ENCODE assay signal across 1 cellular context in the genomic region with DNA sequence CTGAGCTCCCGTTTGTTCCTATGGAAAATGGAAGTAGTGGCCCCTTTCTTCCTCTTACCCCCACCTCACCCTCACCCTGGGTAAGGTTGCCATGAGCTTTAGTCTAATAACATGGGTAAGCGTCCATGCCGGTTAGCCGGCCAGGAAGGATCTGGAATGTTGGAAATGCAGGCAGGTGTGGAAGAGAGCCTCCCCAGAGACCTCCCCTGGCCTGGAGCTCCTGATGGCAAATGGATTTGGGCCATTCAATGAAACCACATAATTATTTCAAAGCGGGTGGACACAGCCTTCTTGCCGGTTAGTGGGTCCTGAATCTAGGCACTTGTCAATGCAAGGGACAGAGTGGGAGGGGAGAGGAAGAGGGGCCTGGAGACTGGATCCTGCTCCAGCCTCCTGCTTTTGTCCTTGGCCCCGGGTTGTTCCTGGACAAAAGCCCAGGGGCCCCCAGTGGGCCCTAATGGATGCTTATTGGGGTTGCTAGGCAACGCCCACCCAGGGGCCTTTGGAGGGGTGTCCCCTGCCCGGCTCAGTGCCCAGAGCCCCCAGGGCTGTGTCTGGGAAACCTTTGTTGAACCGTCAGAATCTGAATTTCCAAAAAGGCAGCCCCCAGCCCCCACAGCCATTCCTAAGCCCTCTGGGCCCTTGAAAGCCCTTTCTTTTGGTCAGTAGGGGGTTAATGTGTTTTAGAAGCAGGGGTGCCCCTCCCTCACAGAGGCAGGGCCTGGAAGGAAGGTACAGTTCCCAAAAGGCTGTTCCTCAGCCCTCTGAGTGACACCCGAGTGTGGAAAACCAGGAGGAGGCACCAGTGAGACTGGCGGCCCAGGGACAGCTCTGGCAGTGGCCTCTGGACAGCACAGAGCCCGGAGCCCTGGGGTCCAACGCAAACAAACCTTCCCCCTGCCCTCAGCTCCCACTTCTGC.
TF ChIP-seq lines count a peak whose summit lies in the region.

No MANE protein-coding gene starts in this region.

TF ChIP-seq in H1, 55 proteins besides CTCF, POLR2A, EP300 and RAD21 (continues in another document):
- TF ChIP-seq RXRA (IDR thresholded peaks at IDR 0.05; ENCODE audit: insufficient read depth, low read depth, low read length) (0 out of 2 replicates have a peak, but pooled peaks have one; percentile 67), POLR2AphosphoS5 (IDR thresholded peaks at IDR 0.05; ENCODE audit: low read depth, low read length) (no peak), TEAD4 (IDR thresholded peaks at IDR 0.05; ENCODE audit: low read depth, low read length) (peak; percentile 69; the same call in 1 of the 2 replicates), CHD2 (IDR thresholded peaks at IDR 0.05; ENCODE audit: low read length) (peak; percentile 32; the same call in 1 of the 2 replicates), ZNF274 (IDR thresholded peaks at IDR 0.05; ENCODE audit: borderline replicate concordance, extremely low read depth, low read length) (no peak), RFX5 (IDR thresholded peaks at IDR 0.05; ENCODE audit: borderline replicate concordance, low read depth, low read length) (no peak), YY1 (IDR thresholded peaks at IDR 0.05; ENCODE audit: low read depth, low read length) (peak; percentile 77; the same call in 1 of the 2 replicates), KDM1A (IDR thresholded peaks at IDR 0.05; ENCODE audit: borderline replicate concordance, low read length) (no peak), HDAC6 (IDR thresholded peaks at IDR 0.05; ENCODE audit: low read depth, low read length) (no peak), SP1 (IDR thresholded peaks at IDR 0.05; ENCODE audit: low read depth, low read length) (peak; percentile 80), POU5F1 (IDR thresholded peaks at IDR 0.05; ENCODE audit: low read depth, low read length) (peak; percentile 31; the same call in 1 of the 2 replicates), TAF1 (IDR thresholded peaks at IDR 0.05; ENCODE audit: low read depth, low read length) (peak; percentile 48; the same call in 1 of the 2 replicates), SP4 (IDR thresholded peaks at IDR 0.05; ENCODE audit: low read length) (no peak), CBX5 (IDR thresholded peaks at IDR 0.05; ENCODE audit: low read depth, low read length) (no peak), KDM5A (IDR thresholded peaks at IDR 0.05; ENCODE audit: low read length) (no peak), CHD1 (IDR thresholded peaks at IDR 0.05; ENCODE audit: low read depth, low read length) (no peak), BACH1 (IDR thresholded peaks at IDR 0.05; ENCODE audit: low read length) (no peak), SAP30 (IDR thresholded peaks at IDR 0.05; ENCODE audit: insufficient read depth, insufficient replicate concordance, low read length) (no peak), SRF (IDR thresholded peaks at IDR 0.05; ENCODE audit: low read depth, low read length) (no peak), GTF2F1 (IDR thresholded peaks at IDR 0.05; ENCODE audit: borderline replicate concordance, low read depth, low read length) (no peak), SIN3A (conservative IDR thresholded peaks at IDR 0.05 in 1 of 2, IDR thresholded peaks at IDR 0.05 in 1 of 2; ENCODE audit: low read depth in 1 of 2, low read length in 2 of 2) (peak; percentile 36 to 91; a peak in 2 of 4 replicates), EZH2 (IDR thresholded peaks at IDR 0.05; ENCODE audit: low read depth, low read length, severe bottlenecking) (peak; percentile 32), SP2 (IDR thresholded peaks at IDR 0.05; ENCODE audit: low read length) (no peak), SUZ12 (IDR thresholded peaks at IDR 0.05; ENCODE audit: low read length) (no peak), SIX5 (IDR thresholded peaks at IDR 0.05; ENCODE audit: low read depth, low read length) (no peak), CEBPB (IDR thresholded peaks at IDR 0.05; ENCODE audit: low read depth, low read length) (no peak), NANOG (IDR thresholded peaks at IDR 0.05; ENCODE audit: insufficient read depth, low read depth, low read length, poor library complexity, severe bottlenecking) (peak; percentile 98), FOSL1 (IDR thresholded peaks at IDR 0.05; ENCODE audit: insufficient read depth, low read depth, low read length) (no peak), RNF2 (IDR thresholded peaks at IDR 0.05; ENCODE audit: borderline replicate concordance, low read depth, low read length, missing control alignments, poor library complexity, severe bottlenecking) (no peak), NRF1 (IDR thresholded peaks at IDR 0.05; ENCODE audit: low read depth, low read length) (no peak), HDAC2 (IDR thresholded peaks at IDR 0.05; ENCODE audit: borderline replicate concordance in 1 of 2, low read depth in 2 of 2, low read length in 2 of 2) (peak in 1 of 2 experiments; percentile 90; a peak in 1 of 4 replicates), EGR1 (IDR thresholded peaks at IDR 0.05; ENCODE audit: borderline replicate concordance, low read depth, low read length) (peak; percentile 58), BCL11A (IDR thresholded peaks at IDR 0.05; ENCODE audit: low read depth in 2 of 2, low read length in 2 of 2) (peak; percentile 27 to 62), CREB1 (IDR thresholded peaks at IDR 0.05) (peak; percentile 68; the same call in 1 of the 2 replicates), JUN (IDR thresholded peaks at IDR 0.05; ENCODE audit: low read depth, low read length) (no peak), TAF7 (optimal IDR thresholded peaks at IDR 0.05; ENCODE audit: borderline replicate concordance, low read depth, low read length) (peak; percentile 56), JUND (IDR thresholded peaks at IDR 0.05; ENCODE audit: low read length) (peak; percentile 5; the same call in 1 of the 2 replicates), TBP (IDR thresholded peaks at IDR 0.05; ENCODE audit: low read depth, low read length) (peak; percentile 36; the same call in 1 of the 2 replicates), CTBP2 (IDR thresholded peaks at IDR 0.05; ENCODE audit: borderline replicate concordance, insufficient read depth, insufficient read length, low read length) (peak; percentile 98), GABPA (IDR thresholded peaks at IDR 0.05; ENCODE audit: borderline replicate concordance, insufficient read depth, low read length) (peak; percentile 52; the same call in 1 of the 2 replicates), PHF8 (conservative IDR thresholded peaks at IDR 0.05; ENCODE audit: low read depth, low read length) (no peak), RBBP5 (IDR thresholded peaks at IDR 0.05; ENCODE audit: borderline replicate concordance, low read depth, low read length) (peak; percentile 47; the same call in 1 of the 2 replicates), BRCA1 (IDR thresholded peaks at IDR 0.05; ENCODE audit: low read depth, low read length) (no peak), CBX8 (IDR thresholded peaks at IDR 0.05; ENCODE audit: borderline replicate concordance, low read depth, low read length) (no peak), ASH2L (IDR thresholded peaks at IDR 0.05; ENCODE audit: low read length) (peak; percentile 27), TCF12 (IDR thresholded peaks at IDR 0.05; ENCODE audit: low read depth, low read length) (peak; percentile 83; the same call in 1 of the 2 replicates)
- TF ChIP-seq, protein P1, sequence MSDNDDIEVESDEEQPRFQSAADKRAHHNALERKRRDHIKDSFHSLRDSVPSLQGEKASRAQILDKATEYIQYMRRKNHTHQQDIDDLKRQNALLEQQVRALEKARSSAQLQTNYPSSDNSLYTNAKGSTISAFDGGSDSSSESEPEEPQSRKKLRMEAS (IDR thresholded peaks at IDR 0.05), result no peak; the same call in 1 of the 2 replicates
- TF ChIP-seq, protein P2, sequence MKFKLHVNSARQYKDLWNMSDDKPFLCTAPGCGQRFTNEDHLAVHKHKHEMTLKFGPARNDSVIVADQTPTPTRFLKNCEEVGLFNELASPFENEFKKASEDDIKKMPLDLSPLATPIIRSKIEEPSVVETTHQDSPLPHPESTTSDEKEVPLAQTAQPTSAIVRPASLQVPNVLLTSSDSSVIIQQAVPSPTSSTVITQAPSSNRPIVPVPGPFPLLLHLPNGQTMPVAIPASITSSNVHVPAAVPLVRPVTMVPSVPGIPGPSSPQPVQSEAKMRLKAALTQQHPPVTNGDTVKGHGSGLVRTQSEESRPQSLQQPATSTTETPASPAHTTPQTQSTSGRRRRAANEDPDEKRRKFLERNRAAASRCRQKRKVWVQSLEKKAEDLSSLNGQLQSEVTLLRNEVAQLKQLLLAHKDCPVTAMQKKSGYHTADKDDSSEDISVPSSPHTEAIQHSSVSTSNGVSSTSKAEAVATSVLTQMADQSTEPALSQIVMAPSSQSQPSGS (IDR thresholded peaks at IDR 0.05; ENCODE audit: low read length), result peak; percentile 88
- TF ChIP-seq, protein P3, sequence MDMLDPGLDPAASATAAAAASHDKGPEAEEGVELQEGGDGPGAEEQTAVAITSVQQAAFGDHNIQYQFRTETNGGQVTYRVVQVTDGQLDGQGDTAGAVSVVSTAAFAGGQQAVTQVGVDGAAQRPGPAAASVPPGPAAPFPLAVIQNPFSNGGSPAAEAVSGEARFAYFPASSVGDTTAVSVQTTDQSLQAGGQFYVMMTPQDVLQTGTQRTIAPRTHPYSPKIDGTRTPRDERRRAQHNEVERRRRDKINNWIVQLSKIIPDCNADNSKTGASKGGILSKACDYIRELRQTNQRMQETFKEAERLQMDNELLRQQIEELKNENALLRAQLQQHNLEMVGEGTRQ (IDR thresholded peaks at IDR 0.05; ENCODE audit: low read length), result no peak
- TF ChIP-seq, protein P4, sequence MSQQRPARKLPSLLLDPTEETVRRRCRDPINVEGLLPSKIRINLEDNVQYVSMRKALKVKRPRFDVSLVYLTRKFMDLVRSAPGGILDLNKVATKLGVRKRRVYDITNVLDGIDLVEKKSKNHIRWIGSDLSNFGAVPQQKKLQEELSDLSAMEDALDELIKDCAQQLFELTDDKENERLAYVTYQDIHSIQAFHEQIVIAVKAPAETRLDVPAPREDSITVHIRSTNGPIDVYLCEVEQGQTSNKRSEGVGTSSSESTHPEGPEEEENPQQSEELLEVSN (IDR thresholded peaks at IDR 0.05), result no peak
- TF ChIP-seq, protein P5, sequence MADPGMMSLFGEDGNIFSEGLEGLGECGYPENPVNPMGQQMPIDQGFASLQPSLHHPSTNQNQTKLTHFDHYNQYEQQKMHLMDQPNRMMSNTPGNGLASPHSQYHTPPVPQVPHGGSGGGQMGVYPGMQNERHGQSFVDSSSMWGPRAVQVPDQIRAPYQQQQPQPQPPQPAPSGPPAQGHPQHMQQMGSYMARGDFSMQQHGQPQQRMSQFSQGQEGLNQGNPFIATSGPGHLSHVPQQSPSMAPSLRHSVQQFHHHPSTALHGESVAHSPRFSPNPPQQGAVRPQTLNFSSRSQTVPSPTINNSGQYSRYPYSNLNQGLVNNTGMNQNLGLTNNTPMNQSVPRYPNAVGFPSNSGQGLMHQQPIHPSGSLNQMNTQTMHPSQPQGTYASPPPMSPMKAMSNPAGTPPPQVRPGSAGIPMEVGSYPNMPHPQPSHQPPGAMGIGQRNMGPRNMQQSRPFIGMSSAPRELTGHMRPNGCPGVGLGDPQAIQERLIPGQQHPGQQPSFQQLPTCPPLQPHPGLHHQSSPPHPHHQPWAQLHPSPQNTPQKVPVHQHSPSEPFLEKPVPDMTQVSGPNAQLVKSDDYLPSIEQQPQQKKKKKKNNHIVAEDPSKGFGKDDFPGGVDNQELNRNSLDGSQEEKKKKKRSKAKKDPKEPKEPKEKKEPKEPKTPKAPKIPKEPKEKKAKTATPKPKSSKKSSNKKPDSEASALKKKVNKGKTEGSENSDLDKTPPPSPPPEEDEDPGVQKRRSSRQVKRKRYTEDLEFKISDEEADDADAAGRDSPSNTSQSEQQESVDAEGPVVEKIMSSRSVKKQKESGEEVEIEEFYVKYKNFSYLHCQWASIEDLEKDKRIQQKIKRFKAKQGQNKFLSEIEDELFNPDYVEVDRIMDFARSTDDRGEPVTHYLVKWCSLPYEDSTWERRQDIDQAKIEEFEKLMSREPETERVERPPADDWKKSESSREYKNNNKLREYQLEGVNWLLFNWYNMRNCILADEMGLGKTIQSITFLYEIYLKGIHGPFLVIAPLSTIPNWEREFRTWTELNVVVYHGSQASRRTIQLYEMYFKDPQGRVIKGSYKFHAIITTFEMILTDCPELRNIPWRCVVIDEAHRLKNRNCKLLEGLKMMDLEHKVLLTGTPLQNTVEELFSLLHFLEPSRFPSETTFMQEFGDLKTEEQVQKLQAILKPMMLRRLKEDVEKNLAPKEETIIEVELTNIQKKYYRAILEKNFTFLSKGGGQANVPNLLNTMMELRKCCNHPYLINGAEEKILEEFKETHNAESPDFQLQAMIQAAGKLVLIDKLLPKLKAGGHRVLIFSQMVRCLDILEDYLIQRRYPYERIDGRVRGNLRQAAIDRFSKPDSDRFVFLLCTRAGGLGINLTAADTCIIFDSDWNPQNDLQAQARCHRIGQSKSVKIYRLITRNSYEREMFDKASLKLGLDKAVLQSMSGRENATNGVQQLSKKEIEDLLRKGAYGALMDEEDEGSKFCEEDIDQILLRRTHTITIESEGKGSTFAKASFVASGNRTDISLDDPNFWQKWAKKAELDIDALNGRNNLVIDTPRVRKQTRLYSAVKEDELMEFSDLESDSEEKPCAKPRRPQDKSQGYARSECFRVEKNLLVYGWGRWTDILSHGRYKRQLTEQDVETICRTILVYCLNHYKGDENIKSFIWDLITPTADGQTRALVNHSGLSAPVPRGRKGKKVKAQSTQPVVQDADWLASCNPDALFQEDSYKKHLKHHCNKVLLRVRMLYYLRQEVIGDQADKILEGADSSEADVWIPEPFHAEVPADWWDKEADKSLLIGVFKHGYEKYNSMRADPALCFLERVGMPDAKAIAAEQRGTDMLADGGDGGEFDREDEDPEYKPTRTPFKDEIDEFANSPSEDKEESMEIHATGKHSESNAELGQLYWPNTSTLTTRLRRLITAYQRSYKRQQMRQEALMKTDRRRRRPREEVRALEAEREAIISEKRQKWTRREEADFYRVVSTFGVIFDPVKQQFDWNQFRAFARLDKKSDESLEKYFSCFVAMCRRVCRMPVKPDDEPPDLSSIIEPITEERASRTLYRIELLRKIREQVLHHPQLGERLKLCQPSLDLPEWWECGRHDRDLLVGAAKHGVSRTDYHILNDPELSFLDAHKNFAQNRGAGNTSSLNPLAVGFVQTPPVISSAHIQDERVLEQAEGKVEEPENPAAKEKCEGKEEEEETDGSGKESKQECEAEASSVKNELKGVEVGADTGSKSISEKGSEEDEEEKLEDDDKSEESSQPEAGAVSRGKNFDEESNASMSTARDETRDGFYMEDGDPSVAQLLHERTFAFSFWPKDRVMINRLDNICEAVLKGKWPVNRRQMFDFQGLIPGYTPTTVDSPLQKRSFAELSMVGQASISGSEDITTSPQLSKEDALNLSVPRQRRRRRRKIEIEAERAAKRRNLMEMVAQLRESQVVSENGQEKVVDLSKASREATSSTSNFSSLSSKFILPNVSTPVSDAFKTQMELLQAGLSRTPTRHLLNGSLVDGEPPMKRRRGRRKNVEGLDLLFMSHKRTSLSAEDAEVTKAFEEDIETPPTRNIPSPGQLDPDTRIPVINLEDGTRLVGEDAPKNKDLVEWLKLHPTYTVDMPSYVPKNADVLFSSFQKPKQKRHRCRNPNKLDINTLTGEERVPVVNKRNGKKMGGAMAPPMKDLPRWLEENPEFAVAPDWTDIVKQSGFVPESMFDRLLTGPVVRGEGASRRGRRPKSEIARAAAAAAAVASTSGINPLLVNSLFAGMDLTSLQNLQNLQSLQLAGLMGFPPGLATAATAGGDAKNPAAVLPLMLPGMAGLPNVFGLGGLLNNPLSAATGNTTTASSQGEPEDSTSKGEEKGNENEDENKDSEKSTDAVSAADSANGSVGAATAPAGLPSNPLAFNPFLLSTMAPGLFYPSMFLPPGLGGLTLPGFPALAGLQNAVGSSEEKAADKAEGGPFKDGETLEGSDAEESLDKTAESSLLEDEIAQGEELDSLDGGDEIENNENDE (IDR thresholded peaks at IDR 0.05; ENCODE audit: insufficient replicate concordance, low read length), result peak; percentile 15
- TF ChIP-seq, protein P6, sequence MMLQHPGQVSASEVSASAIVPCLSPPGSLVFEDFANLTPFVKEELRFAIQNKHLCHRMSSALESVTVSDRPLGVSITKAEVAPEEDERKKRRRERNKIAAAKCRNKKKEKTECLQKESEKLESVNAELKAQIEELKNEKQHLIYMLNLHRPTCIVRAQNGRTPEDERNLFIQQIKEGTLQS (IDR thresholded peaks at IDR 0.05; ENCODE audit: insufficient read depth, low read depth, low read length), result no peak
